12 cellular contexts compared by ENCODE assay signal in the genomic region with DNA sequence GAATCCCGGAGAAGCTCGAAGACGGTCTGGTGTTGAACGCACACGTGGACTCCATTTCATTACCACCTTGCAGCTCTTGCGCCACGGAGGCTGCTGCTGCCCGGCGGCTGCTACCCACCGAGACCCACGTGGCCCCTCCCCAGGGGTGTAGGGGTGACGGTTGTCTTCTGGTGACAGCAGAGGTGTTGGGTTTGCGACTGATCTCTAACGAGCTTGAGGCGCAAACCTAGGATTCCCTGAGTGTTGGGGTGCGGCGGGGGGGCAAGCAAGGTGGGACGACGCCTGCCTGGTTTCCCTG. TPM values are rescaled to one million over a fixed set of nuclear protein-coding genes. Genes with fewer than 3 reads are reported as not detected.
DNase-seq lines count a peak whose midpoint lies in the region; TF ChIP-seq lines count a peak whose summit lies in the region.
"Had no signal": no experiment of that assay in that cellular context is flagged by ENCODE, and none has a peak within 500 bp of the region (broad histone marks: within the 10 kb centered on the region; RNA-seq: fewer than 3 reads in every experiment).

No MANE protein-coding gene starts in this region.

- peak overlapping the region in 7 of 10 experiments; percentile 39 to 94 (median 88); a peak in 8 of 20 replicates for H3K4me3 ChIP-seq in BLaER1 treated with 17β-estradiol and CSF1 and Interleukin-3, amounts not matched to agents 10 nM and 100 nM
- H3K4me3 ChIP-seq in choroid plexus epithelial cell (ENCODE audit: low read depth, low read length) (no peak overlapping the region), neuronal stem cell (ENCODE audit: low read length in 2 of 2) (peak overlapping the region in 1 of 2 donors; percentile 21)

- H3K79me1 ChIP-seq in neuronal stem cell (ENCODE audit: low read depth, low read length), result no peaks in the 10 kb centered on the region

- H3K4me2 ChIP-seq in BLaER1 treated with 17β-estradiol and CSF1 and Interleukin-3, amounts not matched to agents 10 nM and 100 nM, result peak overlapping the region; percentile 70 to 96 (median 93); a peak in 21 of 22 replicates
- H3K4me2 ChIP-seq in neuronal stem cell (ENCODE audit: insufficient read depth, low read length, poor library complexity, severe bottlenecking), result no peak overlapping the region

- no peak overlapping the region for H2BK5ac ChIP-seq in neuronal stem cell (ENCODE audit: low read length)

- H3K27me3 ChIP-seq in BLaER1 treated with 17β-estradiol and CSF1 and Interleukin-3, amounts not matched to agents 10 nM and 100 nM, result peaks cover 47 to 65% (median 64%) of the 10 kb centered on the region in 11 experiments
- H3K27me3 ChIP-seq in neuronal stem cell (ENCODE audit: control insufficient read depth in 3 of 3, insufficient read depth in 3 of 3, low read depth in 1 of 3, low read length in 3 of 3), result peaks cover 41 to 77% (median 44%) of the 10 kb centered on the region in 3 experiments

- no peak overlapping the region for H3K23ac ChIP-seq in neuronal stem cell (ENCODE audit: low read depth, low read length, poor library complexity)

- no peak overlapping the region for H4K8ac ChIP-seq in neuronal stem cell (ENCODE audit: low read depth, low read length)

- peaks cover 24 to 86% (median 79%) of the 10 kb centered on the region in 11 experiments for H4K20me1 ChIP-seq in BLaER1 treated with 17β-estradiol and CSF1 and Interleukin-3, amounts not matched to agents 10 nM and 100 nM

- WGBS in neuronal stem cell (ENCODE audit: extremely low coverage in 2 of 2, insufficient read length in 2 of 2, insufficient replicate concordance in 1 of 2), 2 donors, result no CpG with 5 or more reads among the region's 19 CpGs

- H2BK120ac ChIP-seq in neuronal stem cell (ENCODE audit: low read depth, low read length), result no peak overlapping the region

- no peak overlapping the region for H2BK12ac ChIP-seq in neuronal stem cell (ENCODE audit: low read length)

- no peak overlapping the region for H3K14ac ChIP-seq in neuronal stem cell (ENCODE audit: low read length)

- H3K36me3 Mint-ChIP-seq in IgD-negative memory B cell, result peaks cover 2% of the 10 kb centered on the region

- TF ChIP-seq CTCF in choroid plexus epithelial cell (conservative IDR thresholded peaks at IDR 0.05; ENCODE audit: low read depth, low read length), result no peak

- H3K36me3 ChIP-seq in BLaER1 treated with 17β-estradiol and CSF1 and Interleukin-3, amounts not matched to agents 10 nM and 100 nM, result peaks cover 0 to 21% (median 12%) of the 10 kb centered on the region in 11 experiments; a peak in 13 of 22 replicates
- peaks cover 0 to 19% of the 10 kb centered on the region in 2 donors for H3K36me3 ChIP-seq in neuronal stem cell (replicated peaks in 1 of 2; ENCODE audit: control insufficient read depth in 2 of 2, insufficient read depth in 2 of 2, low read length in 2 of 2)
- H3K36me3 ChIP-seq: left lung had no signal

- peaks cover 24 to 35% (median 26%) of the 10 kb centered on the region in 3 donors for H3K4me1 Mint-ChIP-seq in IgD-negative memory B cell

- peaks cover 28% of the 10 kb centered on the region for H3K27me3 Mint-ChIP-seq in IgD-negative memory B cell

- no peak overlapping the region for H4K91ac ChIP-seq in neuronal stem cell (ENCODE audit: low read depth, low read length, poor library complexity)

- H3K9ac ChIP-seq in BLaER1 treated with 17β-estradiol and CSF1 and Interleukin-3, amounts not matched to agents 10 nM and 100 nM, result no peak overlapping the region
- no peak overlapping the region for H3K9ac ChIP-seq in neuronal stem cell (ENCODE audit: low read depth, low read length, poor library complexity)

- peak overlapping the region; percentile 62 to 92 (median 80) for H3K27ac Mint-ChIP-seq in IgD-negative memory B cell
- H3K27ac Mint-ChIP-seq: HFFc6 had no signal

- peak overlapping the region; percentile 89 for H2AFZ ChIP-seq in neuronal stem cell (ENCODE audit: low read length)

- H3K9me3 Mint-ChIP-seq in IgD-negative memory B cell, result peaks cover 0 to 3% (median 0%) of the 10 kb centered on the region in 3 donors
- H3K9me3 Mint-ChIP-seq: HFFc6 had no signal

- peaks cover 59 to 83% (median 72%) of the 10 kb centered on the region in 10 experiments for H3K4me1 ChIP-seq in BLaER1 treated with 17β-estradiol and CSF1 and Interleukin-3, amounts not matched to agents 10 nM and 100 nM
- H3K4me1 ChIP-seq in neuronal stem cell (ENCODE audit: control insufficient read depth in 2 of 2, insufficient read depth in 1 of 2, low read depth in 1 of 2, low read length in 2 of 2), result peaks cover 36 to 37% of the 10 kb centered on the region in 2 donors

- H3K9me3 ChIP-seq in BLaER1 treated with 17β-estradiol and CSF1 and Interleukin-3, amounts not matched to agents 10 nM and 100 nM (replicated peaks in 1 of 11), result peaks cover 0 to 8% (median 0%) of the 10 kb centered on the region in 11 experiments; a peak in 4 of 22 replicates
- H3K9me3 ChIP-seq in neuronal stem cell (replicated peaks in 1 of 2; ENCODE audit: control insufficient read depth in 2 of 2, insufficient read depth in 1 of 2, low read depth in 1 of 2, low read length in 2 of 2), result peaks cover 0 to 3% of the 10 kb centered on the region in 2 donors
- H3K9me3 ChIP-seq: left lung had no signal

- H3K4ac ChIP-seq in neuronal stem cell (ENCODE audit: low read length), result no peak overlapping the region

- peak overlapping the region in 3 of 4 donors; percentile 68 to 92 (median 81) for H3K4me3 Mint-ChIP-seq in IgD-negative memory B cell

- H3K27ac ChIP-seq in BLaER1 treated with 17β-estradiol and CSF1 and Interleukin-3, amounts not matched to agents 10 nM and 100 nM, result no peak overlapping the region
- no peak overlapping the region for H3K27ac ChIP-seq in neuronal stem cell (replicated peaks; ENCODE audit: low read length)
- H3K27ac ChIP-seq: left lung had no signal

- peak overlapping the region; percentile 96 for H2AK5ac ChIP-seq in neuronal stem cell (ENCODE audit: low read depth, low read length)

- peak overlapping the region; percentile 99 for H2BK15ac ChIP-seq in neuronal stem cell (ENCODE audit: low read length)

- H3K18ac ChIP-seq in neuronal stem cell (ENCODE audit: low read length), result peak overlapping the region; percentile 82

- DNase-seq in choroid plexus epithelial cell (ENCODE audit: low read depth), result peak; percentile 44
- DNase-seq in neuronal stem cell (ENCODE audit: low spot score), result no peak
- DNase-seq in GM03348 (ENCODE audit: low spot score), result no peak
- no peak for DNase-seq in HPDE6-E6E7 (ENCODE audit: extremely low spot score)
- DNase-seq in pons (ENCODE audit: low spot score), result no peak
- no peak for DNase-seq in activated CD8-positive, alpha-beta memory T cell treated with anti-CD3 and anti-CD28 coated beads, Interleukin-2, amount 50 U/mL, for 48 hours
- DNase-seq: HFFc6, NCI-H510A treated with DMSO at 0.1 percent for 48 hours, RPMI8226 had no signal

RNA-seq across cellular contexts. Expression of gene CBX4, which starts 1.7 kb away (rescaled TPM):
- 4.1 TPM for polyA plus RNA-seq in IgD-negative memory B cell
- 10.0 TPM for polyA plus RNA-seq in neuronal stem cell (2013, experiment 1 of 2)
- 10.0 TPM for polyA plus RNA-seq in neuronal stem cell (2013, experiment 2 of 2)

RNA-seq across cellular contexts. Expression of gene CBX8, which starts 44.1 kb away (rescaled TPM):
- 3.2 TPM for polyA plus RNA-seq in IgD-negative memory B cell
- 5.5 TPM for polyA plus RNA-seq in neuronal stem cell (2013, experiment 1 of 2)
- polyA plus RNA-seq in neuronal stem cell (2013, experiment 2 of 2), result 5.0 TPM
